In the genomic region with DNA sequence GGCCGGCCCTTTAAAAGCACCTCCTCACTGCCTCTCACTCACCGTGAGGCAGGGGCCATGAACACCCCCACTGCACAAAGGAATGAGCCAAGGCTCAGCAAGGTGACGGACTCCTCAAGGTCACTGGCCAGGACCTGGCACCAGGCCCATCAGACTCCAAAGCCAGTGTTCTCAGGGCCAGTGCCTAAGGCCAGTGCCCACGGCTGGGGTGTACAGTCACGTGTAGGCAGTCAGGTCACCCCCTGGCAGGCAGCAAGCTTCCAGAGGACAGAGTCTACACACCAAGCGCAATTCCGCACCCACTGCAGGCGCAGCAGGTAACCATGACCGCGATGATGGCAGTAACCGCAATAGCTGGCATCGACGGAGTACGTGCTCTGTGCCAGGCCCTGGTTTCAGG, we compare ENCODE assay signal across 3 cellular contexts.
TF ChIP-seq lines count a peak whose summit lies in the region.

No MANE protein-coding gene starts in this region.

TF ChIP-seq in Ishikawa, 13 proteins besides CTCF, POLR2A, EP300 and RAD21:
- TF ChIP-seq FOXM1 (IDR thresholded peaks at IDR 0.05; ENCODE audit: borderline replicate concordance, low read depth) (no peak), NFIC (IDR thresholded peaks at IDR 0.05) (0 out of 2 replicates have a peak, but pooled peaks have one; percentile 18), CREB1 (IDR thresholded peaks at IDR 0.05; ENCODE audit: low read depth) (no peak)

TF ChIP-seq in K562, 482 proteins besides CTCF, POLR2A, EP300 and RAD21:
- TF ChIP-seq NFIC (IDR thresholded peaks at IDR 0.05), result 0 out of 2 replicates have a peak, but pooled peaks have one; percentile 31
- no peak for TF ChIP-seq ADNP (tag; IDR thresholded peaks at IDR 0.05)
- no peak for TF ChIP-seq JUN (IDR thresholded peaks at IDR 0.05; ENCODE audit: borderline replicate concordance, low read depth, low read length)
- TF ChIP-seq JUN (CRISPR knock-in tag; IDR thresholded peaks at IDR 0.05; ENCODE audit: borderline replicate concordance), result 0 out of 2 replicates have a peak, but pooled peaks have one; percentile 13
TF ChIP-seq in K562: peak in this region for 2.

TF ChIP-seq in WTC11, 78 proteins besides CTCF, POLR2A, EP300 and RAD21:
- no peak for TF ChIP-seq ZNF416 (CRISPR knock-in tag; IDR thresholded peaks at IDR 0.05)
- TF ChIP-seq FOXJ3 (CRISPR knock-in tag; IDR thresholded peaks at IDR 0.05; ENCODE audit: borderline replicate concordance), result no peak
- TF ChIP-seq IRF1 (CRISPR knock-in tag; IDR thresholded peaks at IDR 0.05), result no peak
- TF ChIP-seq HMGA2 (CRISPR knock-in tag; IDR thresholded peaks at IDR 0.05), result no peak
- no peak for TF ChIP-seq PREB (CRISPR knock-in tag; IDR thresholded peaks at IDR 0.05; ENCODE audit: borderline replicate concordance)
- TF ChIP-seq, protein P1, sequence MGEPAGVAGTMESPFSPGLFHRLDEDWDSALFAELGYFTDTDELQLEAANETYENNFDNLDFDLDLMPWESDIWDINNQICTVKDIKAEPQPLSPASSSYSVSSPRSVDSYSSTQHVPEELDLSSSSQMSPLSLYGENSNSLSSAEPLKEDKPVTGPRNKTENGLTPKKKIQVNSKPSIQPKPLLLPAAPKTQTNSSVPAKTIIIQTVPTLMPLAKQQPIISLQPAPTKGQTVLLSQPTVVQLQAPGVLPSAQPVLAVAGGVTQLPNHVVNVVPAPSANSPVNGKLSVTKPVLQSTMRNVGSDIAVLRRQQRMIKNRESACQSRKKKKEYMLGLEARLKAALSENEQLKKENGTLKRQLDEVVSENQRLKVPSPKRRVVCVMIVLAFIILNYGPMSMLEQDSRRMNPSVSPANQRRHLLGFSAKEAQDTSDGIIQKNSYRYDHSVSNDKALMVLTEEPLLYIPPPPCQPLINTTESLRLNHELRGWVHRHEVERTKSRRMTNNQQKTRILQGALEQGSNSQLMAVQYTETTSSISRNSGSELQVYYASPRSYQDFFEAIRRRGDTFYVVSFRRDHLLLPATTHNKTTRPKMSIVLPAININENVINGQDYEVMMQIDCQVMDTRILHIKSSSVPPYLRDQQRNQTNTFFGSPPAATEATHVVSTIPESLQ (CRISPR knock-in tag; IDR thresholded peaks at IDR 0.05), result no peak
- no peak for TF ChIP-seq EMX1 (CRISPR knock-in tag; IDR thresholded peaks at IDR 0.05)
- no peak for TF ChIP-seq GABPB1 (CRISPR knock-in tag; IDR thresholded peaks at IDR 0.05)
- no peak for TF ChIP-seq MYBL2 (CRISPR knock-in tag; IDR thresholded peaks at IDR 0.05)
- TF ChIP-seq, protein P2, sequence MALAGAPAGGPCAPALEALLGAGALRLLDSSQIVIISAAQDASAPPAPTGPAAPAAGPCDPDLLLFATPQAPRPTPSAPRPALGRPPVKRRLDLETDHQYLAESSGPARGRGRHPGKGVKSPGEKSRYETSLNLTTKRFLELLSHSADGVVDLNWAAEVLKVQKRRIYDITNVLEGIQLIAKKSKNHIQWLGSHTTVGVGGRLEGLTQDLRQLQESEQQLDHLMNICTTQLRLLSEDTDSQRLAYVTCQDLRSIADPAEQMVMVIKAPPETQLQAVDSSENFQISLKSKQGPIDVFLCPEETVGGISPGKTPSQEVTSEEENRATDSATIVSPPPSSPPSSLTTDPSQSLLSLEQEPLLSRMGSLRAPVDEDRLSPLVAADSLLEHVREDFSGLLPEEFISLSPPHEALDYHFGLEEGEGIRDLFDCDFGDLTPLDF (CRISPR knock-in tag; IDR thresholded peaks at IDR 0.05), result no peak
- TF ChIP-seq AR (CRISPR knock-in tag; IDR thresholded peaks at IDR 0.05), result no peak
- TF ChIP-seq ESRRA (CRISPR knock-in tag; IDR thresholded peaks at IDR 0.05; ENCODE audit: borderline replicate concordance), result no peak
- no peak for TF ChIP-seq CREB1 (CRISPR knock-in tag; IDR thresholded peaks at IDR 0.05)
TF ChIP-seq in WTC11: peak in this region for 0.
